Comparison of ENCODE assay signal across 15 cellular contexts in genomic region chr10:57844387-57844998, GRCh38.
DNase-seq lines count a peak whose midpoint lies in the region; ATAC-seq and TF ChIP-seq lines count a peak whose summit lies in the region.
"Had no signal": no experiment of that assay in that cellular context is flagged by ENCODE, and none has a peak within 500 bp of the region (broad histone marks: within the 10 kb centered on the region; RNA-seq: fewer than 3 reads in every experiment).

No MANE protein-coding gene starts in this region.

- no peak overlapping the region for H3K4me3 ChIP-seq in heart right ventricle
- H3K4me3 ChIP-seq: K562, PC-9 had no signal

- ATAC-seq in left lobe of liver (peak; percentile 99), HG02610 (IDR thresholded peaks at IDR 0.05; ENCODE audit: unreplicated experiment) (no peak), heart right ventricle (no peak)
- ATAC-seq: K562 had no signal

- H3K4me1 ChIP-seq in heart right ventricle, result peaks cover 0 to 17% (median 3%) of the 10 kb centered on the region in 9 donors

- H3K36me3 ChIP-seq in heart right ventricle, result no peaks in the 10 kb centered on the region

- TF ChIP-seq CTCF in GM20000 (IDR thresholded peaks at IDR 0.05; ENCODE audit: extremely low read depth, missing control alignments), result no peak
- TF ChIP-seq CTCF in heart right ventricle (IDR thresholded peaks at IDR 0.05), result no peak

- intact Hi-C loops in heart right ventricle (cut with DNase I), result loop anchor here in 1 of 10 donors (10.0 kb wide), 1 partner anchor 260 kb away; no protein-coding TSS in a partner anchor

- H3K27ac ChIP-seq in heart right ventricle, result no peak overlapping the region
- H3K27ac ChIP-seq: PC-9 had no signal

- DNase-seq in HK-2 (ENCODE audit: unreplicated experiment), result peak; percentile 3
- DNase-seq in NCI-H748 (lab: John Stamatoyannopoulos, UW; ENCODE audit: unreplicated experiment), result peak; percentile 77
- DNase-seq in left lobe of liver (ENCODE audit: low spot score), result no peak
- DNase-seq in mucosa of gallbladder (ENCODE audit: low spot score), result peak; percentile 19
- DNase-seq in GM20000 (ENCODE audit: low spot score), result no peak
- DNase-seq in heart right ventricle, result no peak
- DNase-seq in NAMALWA (ENCODE audit: low spot score), result no peak
- DNase-seq: COR-L47, NCI-H1436, NCI-H2029 treated with DMSO at 0.1 percent for 48 hours, NCI-H524 treated with DMSO at 0.1 percent for 48 hours, PC-9, SW 1271 had no signal

- peaks cover 0 to 12% (median 0%) of the 10 kb centered on the region in 11 donors for H3K9me3 ChIP-seq in heart right ventricle

- H3K27me3 ChIP-seq in heart right ventricle, result no peaks in the 10 kb centered on the region

- WGBS in heart right ventricle, 2 donors, result 66 to 69% methylated on average over 4 of the region's 4 CpGs

Comparison
In these comparisons a context has a peak if more than half of its experiments do, and no peak if none do; other contexts are left out.
1. DNase-seq: peak in HK-2 (single experiment), NCI-H748 (single experiment) and mucosa of gallbladder (single experiment); none in left lobe of liver (single experiment), GM20000 (single experiment), heart right ventricle (0 of 2) and NAMALWA (single experiment).